20 cellular contexts compared by ENCODE assay signal in the genomic region with DNA sequence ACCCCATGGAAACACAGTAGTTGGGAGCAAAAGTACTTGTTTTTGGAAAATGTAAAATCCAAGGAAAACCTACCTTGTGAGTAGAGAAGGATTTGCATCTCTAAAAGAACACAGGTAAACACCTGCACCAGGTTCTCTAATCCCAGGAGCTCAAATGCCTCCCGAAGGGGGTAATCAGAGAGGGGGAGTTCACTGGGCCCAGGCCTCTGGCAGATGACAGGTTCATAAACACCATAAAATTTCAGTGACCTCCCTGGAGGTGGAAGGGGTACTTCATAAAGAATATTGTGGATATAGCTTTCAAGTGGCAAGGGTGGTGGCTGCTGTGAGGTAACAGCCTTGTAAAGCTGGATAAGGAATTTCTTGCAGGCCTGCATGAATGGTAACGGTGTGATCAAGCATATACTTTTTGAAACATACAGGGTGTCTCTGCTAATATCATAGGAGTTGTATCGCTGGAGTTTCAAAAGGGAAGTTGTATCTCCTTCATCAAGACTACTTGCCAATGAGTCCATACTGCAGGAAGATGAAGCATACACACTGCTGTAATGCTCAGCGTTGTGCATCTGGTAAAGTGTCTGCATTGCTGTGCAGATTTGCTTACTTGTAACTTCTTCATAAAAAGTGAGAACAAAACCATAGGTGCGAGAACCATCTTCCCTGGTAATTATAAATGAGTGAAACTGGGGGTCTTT.
DNase-seq lines count a peak whose midpoint lies in the region; ATAC-seq, FAIRE-seq and TF ChIP-seq lines count a peak whose summit lies in the region.
"Had no signal": no experiment of that assay in that cellular context is flagged by ENCODE, and none has a peak within 500 bp of the region (broad histone marks: within the 10 kb centered on the region; RNA-seq: fewer than 3 reads in every experiment).

No MANE protein-coding gene starts in this region.

- peaks cover 18% of the 10 kb centered on the region for H3K36me3 Mint-ChIP-seq in HFFc6 (ENCODE audit: low read depth)
- H3K36me3 Mint-ChIP-seq: CD4-positive, alpha-beta memory T cell; T-cell had no signal

- TF ChIP-seq CTCF in transverse colon (IDR thresholded peaks at IDR 0.05) (no peak), HFFc6 (IDR thresholded peaks at IDR 0.05) (no peak)

- no peaks in the 10 kb centered on the region for H3K27me3 ChIP-seq in transverse colon

- no peak overlapping the region for H3K27ac Mint-ChIP-seq in HFFc6
- H3K27ac Mint-ChIP-seq: activated CD4-positive, alpha-beta T cell treated with anti-CD3 and anti-CD28 coated beads, Interleukin-2, amount 10 ng/mL, durations not matched to agents 7 days and 5 days; CD4-positive, alpha-beta memory T cell; effector memory CD8-positive, alpha-beta T cell; T-cell had no signal

- H3K27ac ChIP-seq in transverse colon, result no peak overlapping the region
- H3K27ac ChIP-seq: KMS-11, thoracic aorta had no signal

- H3K27me3 Mint-ChIP-seq in HFFc6 (ENCODE audit: insufficient read depth), result peaks cover 7% of the 10 kb centered on the region

- DNase-seq in GM12891 (ENCODE audit: insufficient read length, low spot score) (no peak), MV-4-11 (lab: John Stamatoyannopoulos, UW) (peak; percentile 61), germinal center (ENCODE audit: low spot score) (peak; percentile 16), transverse colon (no peak), T-helper 9 cell (no peak), HFFc6 (no peak)
- DNase-seq: activated CD4-positive, alpha-beta T cell treated with anti-CD3 and anti-CD28 coated beads, Interleukin-2, amount 10 ng/mL, durations not matched to agents 7 days and 5 days; CD4-positive, alpha-beta memory T cell; DMS153; effector memory CD8-positive, alpha-beta T cell; GDM1; left colon; NCI-H1105 treated with DMSO at 0.1 percent for 48 hours; NCI-H2081 treated with DMSO at 0.1 percent for 48 hours; posterior cingulate gyrus; SHP77; T-cell had no signal

- FAIRE-seq in GM12891 (lab: Jason Lieb, UNC), result peak; percentile 38

- TF ChIP-seq POLR2A in GM12891 (IDR thresholded peaks at IDR 0.05; ENCODE audit: low read depth, low read length), result no peak
- no peak for TF ChIP-seq POLR2A in transverse colon (IDR thresholded peaks at IDR 0.05)

- H3K4me3 ChIP-seq in transverse colon, result no peak overlapping the region
- H3K4me3 ChIP-seq: thoracic aorta had no signal

- no peak overlapping the region for H3K4me3 Mint-ChIP-seq in HFFc6
- H3K4me3 Mint-ChIP-seq: activated CD4-positive, alpha-beta T cell treated with anti-CD3 and anti-CD28 coated beads, Interleukin-2, amount 10 ng/mL, durations not matched to agents 7 days and 5 days; CD4-positive, alpha-beta memory T cell; effector memory CD8-positive, alpha-beta T cell; T-cell had no signal

- H3K9me3 ChIP-seq in transverse colon, result no peaks in the 10 kb centered on the region
- H3K9me3 ChIP-seq: thoracic aorta had no signal

- in situ Hi-C loops in transverse colon (cut with MboI; ENCODE audit: low pct_ligation_motif_present in 1 of 4, low pct_unique_long_range_greater_than_20kb in 1 of 4, low sequenced_read_pairs in 3 of 4), result no loop called here

- peak; percentile 49 for ATAC-seq in GM19452 (IDR thresholded peaks at IDR 0.05; ENCODE audit: unreplicated experiment)
- ATAC-seq: effector memory CD8-positive, alpha-beta T cell; left colon; T-cell had no signal

- H3K4me1 ChIP-seq in transverse colon, result no peaks in the 10 kb centered on the region

- H3K4me1 Mint-ChIP-seq in HFFc6 (ENCODE audit: low read depth), result peaks cover 20% of the 10 kb centered on the region
- H3K4me1 Mint-ChIP-seq: activated CD4-positive, alpha-beta T cell treated with anti-CD3 and anti-CD28 coated beads, Interleukin-2, amount 10 ng/mL, durations not matched to agents 7 days and 5 days; T-cell had no signal

- intact Hi-C loops in transverse colon (cut with DNase I; ENCODE audit: low total_unique reads), result no loop called here

- no peaks in the 10 kb centered on the region for H3K9me3 Mint-ChIP-seq in HFFc6
- H3K9me3 Mint-ChIP-seq: activated CD4-positive, alpha-beta T cell treated with anti-CD3 and anti-CD28 coated beads, Interleukin-2, amount 10 ng/mL, durations not matched to agents 7 days and 5 days; effector memory CD8-positive, alpha-beta T cell; T-cell had no signal

- no peaks in the 10 kb centered on the region for H3K36me3 ChIP-seq in transverse colon

- WGBS in transverse colon (ENCODE audit: low coverage in 1 of 2), 2 donors, result 77 to 80% methylated on average over 5 of the region's 5 CpGs

- TF ChIP-seq EP300 in transverse colon (IDR thresholded peaks at IDR 0.05; ENCODE audit: low read depth), result no peak

TF ChIP-seq in GM12891, 5 proteins besides CTCF, POLR2A, EP300 and RAD21:
- TF ChIP-seq PAX5 (IDR thresholded peaks at IDR 0.05; ENCODE audit: insufficient read depth, low read length, severe bottlenecking), result no peak
- TF ChIP-seq POU2F2 (IDR thresholded peaks at IDR 0.05; ENCODE audit: low read depth, low read length), result no peak
- no peak for TF ChIP-seq TAF1 (IDR thresholded peaks at IDR 0.05; ENCODE audit: low read depth, low read length)
- TF ChIP-seq POLR2AphosphoS5 (IDR thresholded peaks at IDR 0.05; ENCODE audit: low read depth, low read length), result no peak
- no peak for TF ChIP-seq SPI1 (IDR thresholded peaks at IDR 0.05; ENCODE audit: low read depth, low read length)

Comparison
In these comparisons a context has a peak if more than half of its experiments do, and no peak if none do; other contexts are left out.
1. DNase-seq: peak in MV-4-11 (single experiment) and germinal center (single experiment); none in GM12891 (single experiment), transverse colon (single experiment), T-helper 9 cell (single experiment) and HFFc6 (single experiment).